ENCODE assay signal across 1 cellular context in the genomic region with DNA sequence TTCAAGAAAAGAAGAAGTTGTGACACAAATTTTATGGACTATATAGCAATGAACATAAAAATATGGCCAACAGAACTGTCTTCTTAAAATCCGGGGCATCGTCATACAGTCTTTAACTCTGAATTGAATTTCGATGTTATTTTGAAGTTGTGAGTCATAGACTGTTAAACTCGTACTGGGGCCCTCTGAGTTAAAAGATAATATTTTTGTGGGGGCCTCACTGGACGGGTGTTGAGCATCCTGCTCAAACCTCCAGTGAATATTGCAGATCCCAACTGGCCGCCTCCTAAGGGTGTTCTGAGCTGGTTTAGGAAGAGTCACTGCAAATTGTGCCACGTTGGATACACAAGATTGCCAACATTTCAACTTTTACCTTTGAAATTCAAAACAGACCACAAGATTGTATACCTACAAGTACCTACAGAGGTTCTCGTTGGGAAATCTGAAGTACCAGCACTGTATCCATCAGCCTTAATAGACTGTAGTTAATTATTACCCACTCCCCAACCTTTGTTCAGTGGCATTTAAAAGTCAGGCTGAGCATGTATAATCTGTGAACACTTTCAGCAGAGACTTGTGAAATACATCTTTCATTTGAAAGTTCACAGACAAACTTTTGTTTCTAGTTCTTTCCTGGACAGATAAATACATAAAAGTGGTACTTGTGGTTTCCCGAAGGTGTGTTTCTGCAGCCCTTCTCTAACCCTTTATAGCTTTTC.
A peak's percentile ranks its signal among the peaks of the same experiment; 100 is the strongest.
TF ChIP-seq lines count a peak whose summit lies in the region.

No MANE protein-coding gene starts in this region.

TF ChIP-seq in HepG2, 621 proteins besides CTCF, POLR2A, EP300 and RAD21 (continued from another document):
- TF ChIP-seq, protein P1, sequence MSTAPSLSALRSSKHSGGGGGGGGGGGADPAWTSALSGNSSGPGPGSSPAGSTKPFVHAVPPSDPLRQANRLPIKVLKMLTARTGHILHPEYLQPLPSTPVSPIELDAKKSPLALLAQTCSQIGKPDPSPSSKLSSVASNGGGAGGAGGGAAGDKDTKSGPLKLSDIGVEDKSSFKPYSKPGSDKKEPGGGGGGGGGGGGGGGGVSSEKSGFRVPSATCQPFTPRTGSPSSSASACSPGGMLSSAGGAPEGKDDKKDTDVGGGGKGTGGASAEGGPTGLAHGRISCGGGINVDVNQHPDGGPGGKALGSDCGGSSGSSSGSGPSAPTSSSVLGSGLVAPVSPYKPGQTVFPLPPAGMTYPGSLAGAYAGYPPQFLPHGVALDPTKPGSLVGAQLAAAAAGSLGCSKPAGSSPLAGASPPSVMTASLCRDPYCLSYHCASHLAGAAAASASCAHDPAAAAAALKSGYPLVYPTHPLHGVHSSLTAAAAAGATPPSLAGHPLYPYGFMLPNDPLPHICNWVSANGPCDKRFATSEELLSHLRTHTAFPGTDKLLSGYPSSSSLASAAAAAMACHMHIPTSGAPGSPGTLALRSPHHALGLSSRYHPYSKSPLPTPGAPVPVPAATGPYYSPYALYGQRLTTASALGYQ (CRISPR knock-in tag; IDR thresholded peaks at IDR 0.05), result peak; percentile 72
